ENCODE assay signal across 8 cellular contexts in genomic region chr2:96060325-96060724, GRCh38. TPM values are rescaled to one million over a fixed set of nuclear protein-coding genes. Genes with fewer than 3 reads are reported as not detected.
"Had no signal": no experiment of that assay in that cellular context is flagged by ENCODE, and none has a peak within 500 bp of the region (broad histone marks: within the 10 kb centered on the region; RNA-seq: fewer than 3 reads in every experiment).

No MANE protein-coding gene starts in this region.

RNA-seq across cellular contexts. Expression of gene GPAT2, which starts 25.6 kb away (rescaled TPM):
- total RNA-seq: HT1080, LHCN-M2, MCF 10A, OCI-LY7, PC-3, SK-MEL-5 had no signal
- polyA plus RNA-seq: SK-N-SH had no signal

RNA-seq across cellular contexts. Expression of gene ADRA2B, which starts 56.0 kb away (rescaled TPM):
- total RNA-seq: HT1080, LHCN-M2, MCF 10A, PC-3, SK-MEL-5 had no signal
- polyA plus RNA-seq: IgD-negative memory B cell, SK-N-SH had no signal
